15 cellular contexts compared by ENCODE assay signal in the genomic region with DNA sequence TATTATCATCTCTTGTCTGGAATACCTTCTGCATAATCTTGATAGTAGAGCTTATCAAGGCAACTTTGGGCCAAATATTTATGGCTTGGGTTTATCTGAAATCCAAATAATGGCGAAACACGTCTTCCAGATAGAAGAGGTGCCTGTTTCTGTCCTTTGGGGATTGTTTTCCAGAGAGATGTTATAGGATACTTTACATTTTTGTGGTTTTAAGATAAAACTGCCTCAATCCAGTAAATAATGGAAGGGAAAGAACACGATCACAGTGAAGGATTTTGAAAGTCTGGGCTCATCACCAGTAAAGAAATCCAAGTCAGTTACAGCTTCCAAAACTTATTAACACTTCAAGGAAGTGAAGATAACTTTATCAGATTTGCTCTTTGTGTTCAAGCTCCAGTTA. TPM values are rescaled to one million over a fixed set of nuclear protein-coding genes. Genes with fewer than 3 reads are reported as not detected.
DNase-seq lines count a peak whose midpoint lies in the region; ATAC-seq and TF ChIP-seq lines count a peak whose summit lies in the region.
"Had no signal": no experiment of that assay in that cellular context is flagged by ENCODE, and none has a peak within 500 bp of the region (broad histone marks: within the 10 kb centered on the region; RNA-seq: fewer than 3 reads in every experiment).

No MANE protein-coding gene starts in this region.

- no peaks in the 10 kb centered on the region for H3K27me3 Mint-ChIP-seq in Caco-2 (ENCODE audit: insufficient read depth, unreplicated experiment)
- H3K27me3 Mint-ChIP-seq in osteocyte (ENCODE audit: unreplicated experiment): peaks cover under 1% of the 10 kb centered on the region

- H3K4me1 Mint-ChIP-seq in Caco-2 (ENCODE audit: low read depth, unreplicated experiment): peaks cover 8% of the 10 kb centered on the region
- H3K4me1 Mint-ChIP-seq in osteocyte (ENCODE audit: unreplicated experiment): peaks cover 30% of the 10 kb centered on the region
- H3K4me1 Mint-ChIP-seq: activated CD4-positive, alpha-beta T cell treated with anti-CD3 and anti-CD28 coated beads, Interleukin-2, amount 10 ng/mL, durations not matched to agents 24 days and 14 days had no signal

- peaks cover 5% of the 10 kb centered on the region for H3K36me3 Mint-ChIP-seq in Caco-2 (ENCODE audit: insufficient read depth, unreplicated experiment)
- no peaks in the 10 kb centered on the region for H3K36me3 Mint-ChIP-seq in osteocyte (ENCODE audit: unreplicated experiment)

- H3K9me2 ChIP-seq in Loucy (replicated peaks; ENCODE audit: low read depth, low read length): no peaks in the 10 kb centered on the region

- H3K79me2 ChIP-seq in Loucy (ENCODE audit: insufficient read depth, low read length): no peaks in the 10 kb centered on the region

- no peak overlapping the region for H3K4me2 ChIP-seq in Loucy (ENCODE audit: low read depth, low read length, poor library complexity, severe bottlenecking)

- H3K9me3 ChIP-seq in Caco-2: no peaks in the 10 kb centered on the region
- no peaks in the 10 kb centered on the region for H3K9me3 ChIP-seq in Loucy (ENCODE audit: insufficient read depth, low read depth, low read length)

- CTCF ChIA-PET in Caco-2 (lab: Charles Lee): interaction anchor here (0.9 to 1.2 kb wide), 4 partner anchors 77 to 110 kb away, joined by 3 read pairs; a partner anchor contains a TSS

- intact Hi-C loops in Caco-2 (cut with micrococcal nuclease; ENCODE audit: unreplicated experiment): loop anchor here (1.0 to 10.0 kb wide), 4 partner anchors 70 to 237 kb away; a partner anchor contains a TSS

- H3K27ac Mint-ChIP-seq in Caco-2 (ENCODE audit: unreplicated experiment) (peak overlapping the region; percentile 55), osteocyte (ENCODE audit: unreplicated experiment) (peak overlapping the region; percentile 57)
- H3K27ac Mint-ChIP-seq: activated CD4-positive, alpha-beta T cell treated with anti-CD3 and anti-CD28 coated beads, Interleukin-2, amount 10 ng/mL, durations not matched to agents 24 days and 14 days; progenitor cell of endocrine pancreas had no signal

- H3K36me3 ChIP-seq in Caco-2 (ENCODE audit: control insufficient read depth, insufficient read depth, low read length) (no peaks in the 10 kb centered on the region), Loucy (ENCODE audit: insufficient read depth, low read length) (no peaks in the 10 kb centered on the region)

- DNase-seq in Caco-2 (peak in 1 of 2 experiments; percentile 45), choroid plexus epithelial cell (ENCODE audit: low read depth) (peak; percentile 76), osteocyte (ENCODE audit: extremely low spot score, unreplicated experiment) (no peak), DMS53 (lab: John Stamatoyannopoulos, UW) (no peak)
- DNase-seq in activated CD8-positive, alpha-beta memory T cell treated with anti-CD3 and anti-CD28 coated beads, Interleukin-2, amount 50 U/mL, for 48 hours: no peak
- DNase-seq: activated CD4-positive, alpha-beta T cell treated with anti-CD3 and anti-CD28 coated beads, Interleukin-2, amount 10 ng/mL, durations not matched to agents 24 days and 14 days; aorta; effector CD8-positive, alpha-beta T cell; NCI-H1436; NCI-H524 treated with DMSO at 0.1 percent for 48 hours had no signal

- H3F3A ChIP-seq in Loucy (ENCODE audit: low read depth): no peaks in the 10 kb centered on the region

- H3K9ac ChIP-seq in Loucy (ENCODE audit: low read depth, low read length, poor library complexity, severe bottlenecking): no peak overlapping the region

- BruUV-seq in Caco-2 (replicated peaks; lab: Mats Ljungman, UMichigan): no TSS peak

- peak overlapping the region; percentile 17; the same call in 1 of the 2 replicates for H2AFZ ChIP-seq in Loucy (ENCODE audit: low read length)

- POLR2A ChIA-PET in Caco-2 (lab: Charles Lee): interaction anchor here (1.0 kb wide), 1 partner anchor 110 kb away, joined by 5 read pairs; a partner anchor contains a TSS

- H3K4me1 ChIP-seq in Caco-2 (peaks cover 3% of the 10 kb centered on the region; the same call in 1 of the 2 replicates), Loucy (ENCODE audit: insufficient read depth, low read length, poor library complexity, severe bottlenecking) (no peaks in the 10 kb centered on the region)

- TF ChIP-seq CTCF in Caco-2 (IDR thresholded peaks at IDR 0.05; ENCODE audit: insufficient read depth in 1 of 2, low read depth in 1 of 2, low read length in 1 of 2, severe bottlenecking in 1 of 2, unreplicated experiment in 1 of 2) (no peak), Loucy (conservative IDR thresholded peaks at IDR 0.05; ENCODE audit: low read length) (no peak), choroid plexus epithelial cell (conservative IDR thresholded peaks at IDR 0.05; ENCODE audit: low read depth, low read length) (no peak), osteocyte (IDR thresholded peaks at IDR 0.05) (no peak)

- no peaks in the 10 kb centered on the region for H4K20me1 ChIP-seq in Loucy (ENCODE audit: insufficient read depth, low read length, poor library complexity, severe bottlenecking)

- peak overlapping the region; percentile 49 for H3K4me3 Mint-ChIP-seq in Caco-2 (ENCODE audit: unreplicated experiment)
- H3K4me3 Mint-ChIP-seq in osteocyte (ENCODE audit: unreplicated experiment): no peak overlapping the region
- H3K4me3 Mint-ChIP-seq: activated CD4-positive, alpha-beta T cell treated with anti-CD3 and anti-CD28 coated beads, Interleukin-2, amount 10 ng/mL, durations not matched to agents 24 days and 14 days had no signal

- H3K9me3 Mint-ChIP-seq in Caco-2 (ENCODE audit: unreplicated experiment) (no peaks in the 10 kb centered on the region), osteocyte (ENCODE audit: unreplicated experiment) (peaks cover 5% of the 10 kb centered on the region)
- H3K9me3 Mint-ChIP-seq: activated CD4-positive, alpha-beta T cell treated with anti-CD3 and anti-CD28 coated beads, Interleukin-2, amount 10 ng/mL, durations not matched to agents 24 days and 14 days had no signal

- no peaks in the 10 kb centered on the region for H3K27me3 ChIP-seq in Caco-2 (replicated peaks; ENCODE audit: control insufficient read depth, insufficient read depth, low read length)
- no peaks in the 10 kb centered on the region for H3K27me3 ChIP-seq in Loucy (ENCODE audit: insufficient read depth, low read length, poor library complexity, severe bottlenecking)

- ATAC-seq in GM19463 (IDR thresholded peaks at IDR 0.05; ENCODE audit: unreplicated experiment) (no peak), GM19351 (IDR thresholded peaks at IDR 0.05; ENCODE audit: unreplicated experiment) (no peak)
- ATAC-seq: K562 had no signal

- H3K4me3 ChIP-seq in Caco-2 (ENCODE audit: low read depth, low read length) (no peak overlapping the region), Loucy (ENCODE audit: low read length, poor library complexity, severe bottlenecking) (no peak overlapping the region), choroid plexus epithelial cell (ENCODE audit: low read depth, low read length) (no peak overlapping the region)
- H3K4me3 ChIP-seq: K562 had no signal

RNA-seq across cellular contexts. Expression of a gene that starts 30.0 kb away (rescaled TPM):
- total RNA-seq in Caco-2 (2022): 1.9 and 2.8 TPM in 2 replicates
- 0.03 and 0.05 TPM in 2 replicates for total RNA-seq in osteocyte
- total RNA-seq: activated CD4-positive, alpha-beta T cell treated with anti-CD3 and anti-CD28 coated beads, Interleukin-2, amount 10 ng/mL, durations not matched to agents 24 days and 14 days; K562 had no signal

RNA-seq across cellular contexts. Expression of a gene that starts 42.6 kb away (rescaled TPM):
- total RNA-seq in Caco-2 (2022): 4.1 and 5.1 TPM in 2 replicates
- total RNA-seq in osteocyte: 12.3 and 12.7 TPM in 2 replicates
- total RNA-seq: activated CD4-positive, alpha-beta T cell treated with anti-CD3 and anti-CD28 coated beads, Interleukin-2, amount 10 ng/mL, durations not matched to agents 24 days and 14 days; K562 had no signal

RNA-seq across cellular contexts. Expression of a gene that starts 59.3 kb away (rescaled TPM):
- total RNA-seq in Caco-2 (2022): 13.6 and 15.2 TPM in 2 replicates
- 11.8 and 13.4 TPM in 2 replicates for total RNA-seq in osteocyte
